In the genomic region with DNA sequence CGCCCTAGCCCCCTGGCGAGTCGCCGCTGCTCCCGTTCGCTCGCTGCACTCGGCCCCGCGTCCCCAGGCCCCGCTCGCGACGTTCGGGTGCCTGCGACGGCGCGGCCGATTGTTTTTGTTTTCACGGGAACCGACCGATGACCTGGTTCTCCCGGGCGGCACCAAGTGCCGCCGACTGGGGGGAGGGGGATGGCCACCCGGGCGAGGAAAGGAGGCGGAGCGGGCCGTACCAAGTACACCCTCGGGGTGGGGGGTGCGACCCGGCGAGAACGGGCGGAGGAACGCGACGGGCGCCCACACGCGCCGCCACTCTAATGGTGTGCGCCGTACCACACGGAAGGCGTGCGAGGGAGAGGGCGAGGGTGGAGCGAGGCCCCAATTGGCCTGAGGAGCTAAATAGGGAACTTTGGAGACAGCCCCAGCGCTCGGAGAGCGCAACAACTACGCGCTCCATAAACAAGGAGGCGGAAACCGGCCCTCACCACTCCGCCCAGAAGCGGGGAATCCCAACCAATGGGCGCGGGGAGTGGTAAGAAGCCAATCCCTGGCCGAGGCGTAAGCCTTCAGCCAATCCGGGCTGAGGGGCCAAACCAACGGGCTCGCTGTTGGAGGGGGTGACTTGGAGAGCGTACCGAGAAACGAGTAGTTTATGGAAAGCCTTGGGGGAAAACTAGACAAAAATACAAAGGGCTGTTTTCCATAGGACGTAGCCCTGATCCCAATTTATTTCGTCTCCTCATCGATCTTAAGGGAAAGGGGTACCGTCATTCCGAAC, we compare ENCODE assay signal across 8 cellular contexts. TPM values are rescaled to one million over a fixed set of nuclear protein-coding genes. Genes with fewer than 3 reads are reported as not detected.
DNase-seq lines count a peak whose midpoint lies in the region; ATAC-seq, FAIRE-seq and TF ChIP-seq lines count a peak whose summit lies in the region.
"Not testable (repeated sequence)": the region's sequence is repeated elsewhere in the genome, so short reads cannot be mapped to it uniquely, and the experiment has no call there.

No MANE protein-coding gene starts in this region.

- H3K4me1 ChIP-seq in cardiac muscle cell (ENCODE audit: low read depth) = not testable (repeated sequence)

- peak; percentile 87 for ATAC-seq in GM21390 (IDR thresholded peaks at IDR 0.05; ENCODE audit: unreplicated experiment)
- peak; percentile 92 for ATAC-seq in HG03520 (IDR thresholded peaks at IDR 0.05; ENCODE audit: unreplicated experiment)
- ATAC-seq in stimulated activated effector memory CD8-positive, alpha-beta T cell treated with anti-CD3 and anti-CD28 coated beads, Interleukin-12 subunit alpha, Interleukin-12 subunit beta, amount 100 ng/mL, for 72 hours = peak; percentile 94

- H3K9me3 Mint-ChIP-seq in stimulated activated effector memory CD8-positive, alpha-beta T cell treated with anti-CD3 and anti-CD28 coated beads, Interleukin-12 subunit alpha, Interleukin-12 subunit beta, amount 100 ng/mL, for 72 hours = not testable (repeated sequence)

- H3K4me3 ChIP-seq in cardiac muscle cell = peak overlapping the region; percentile 63

- peak overlapping the region; percentile 98 for H3K27ac ChIP-seq in cardiac muscle cell

- H3K27ac Mint-ChIP-seq in stimulated activated effector memory CD8-positive, alpha-beta T cell treated with anti-CD3 and anti-CD28 coated beads, Interleukin-12 subunit alpha, Interleukin-12 subunit beta, amount 100 ng/mL, for 72 hours = peak overlapping the region; percentile 99

- not testable (repeated sequence) for H3K9me3 ChIP-seq in cardiac muscle cell (ENCODE audit: low read depth)

- not testable (repeated sequence) for FAIRE-seq in D721Med (lab: Jason Lieb, UNC)

- not testable (repeated sequence) for H3K4me1 Mint-ChIP-seq in stimulated activated effector memory CD8-positive, alpha-beta T cell treated with anti-CD3 and anti-CD28 coated beads, Interleukin-12 subunit alpha, Interleukin-12 subunit beta, amount 100 ng/mL, for 72 hours

- DNase-seq in D721Med (ENCODE audit: insufficient read length, low spot score) (peak; percentile 1), T-helper 9 cell (peak; percentile 87), astrocyte of the hippocampus (ENCODE audit: low read depth, low spot score) (peak; percentile 93), cardiac muscle cell (ENCODE audit: low read depth in 1 of 2, low spot score in 1 of 2) (peak; percentile 86 to 95), non-pigmented ciliary epithelial cell (ENCODE audit: low read depth) (peak; percentile 36)
- peak; percentile 88 to 96 for DNase-seq in stimulated activated effector memory CD8-positive, alpha-beta T cell treated with anti-CD3 and anti-CD28 coated beads, Interleukin-12 subunit alpha, Interleukin-12 subunit beta, amount 100 ng/mL, for 72 hours (ENCODE audit: low spot score in 2 of 2)

- TF ChIP-seq CTCF in D721Med (IDR thresholded peaks at IDR 0.05; ENCODE audit: insufficient read depth, missing control alignments); cardiac muscle cell (IDR thresholded peaks at IDR 0.05; ENCODE audit: low read depth, low read length): not testable (repeated sequence)

- not testable (repeated sequence) for H3K36me3 ChIP-seq in cardiac muscle cell

- peak overlapping the region; percentile 85 for H3K4me3 Mint-ChIP-seq in stimulated activated effector memory CD8-positive, alpha-beta T cell treated with anti-CD3 and anti-CD28 coated beads, Interleukin-12 subunit alpha, Interleukin-12 subunit beta, amount 100 ng/mL, for 72 hours

- H3K36me3 Mint-ChIP-seq in stimulated activated effector memory CD8-positive, alpha-beta T cell treated with anti-CD3 and anti-CD28 coated beads, Interleukin-12 subunit alpha, Interleukin-12 subunit beta, amount 100 ng/mL, for 72 hours = not testable (repeated sequence)

- H3K27me3 ChIP-seq in cardiac muscle cell = not testable (repeated sequence)

RNA-seq across cellular contexts. Expression of gene PLGLB1, which starts 54.8 kb away (rescaled TPM):
- total RNA-seq in cardiac muscle cell = 0.92 and 2.7 TPM in 2 replicates
- 4.6 and 5.3 TPM in 2 replicates for polyA plus RNA-seq in cardiac muscle cell

Comparison
In these comparisons a context has a peak if more than half of its experiments do, and no peak if none do; other contexts are left out.
1. Peak in every context shown above with its lines: DNase-seq, ATAC-seq, H3K4me3 ChIP-seq and H3K27ac ChIP-seq.
2. DNase-seq: peak in every context shown above with its lines; median percentile 93 in astrocyte of the hippocampus; 92 in stimulated activated effector memory CD8-positive, alpha-beta T cell treated with anti-CD3 and anti-CD28 coated beads, Interleukin-12 subunit alpha, Interleukin-12 subunit beta, amount 100 ng/mL, for 72 hours; 90 in cardiac muscle cell; 87 in T-helper 9 cell; 36 in non-pigmented ciliary epithelial cell; 1 in D721Med.